ENCODE assay signal across 9 cellular contexts in genomic region chr14:45249847-45250575, GRCh38. TPM values are rescaled to one million over a fixed set of nuclear protein-coding genes. Genes with fewer than 3 reads are reported as not detected.
A peak's percentile ranks its signal among the peaks of the same experiment; 100 is the strongest.
DNase-seq lines count a peak whose midpoint lies in the region; FAIRE-seq and TF ChIP-seq lines count a peak whose summit lies in the region.
"Had no signal": no experiment of that assay in that cellular context is flagged by ENCODE, and none has a peak within 500 bp of the region (broad histone marks: within the 10 kb centered on the region; RNA-seq: fewer than 3 reads in every experiment).

No MANE protein-coding gene starts in this region.

- no peak for FAIRE-seq in endothelial cell of umbilical vein (lab: Jason Lieb, UNC)
- FAIRE-seq: TTC549 had no signal

- H3K4me2 ChIP-seq in OCI-LY3 (ENCODE audit: low read length) = peak overlapping the region; percentile 31
- peak overlapping the region; percentile 56 for H3K4me2 ChIP-seq in endothelial cell of umbilical vein (ENCODE audit: insufficient read depth, low read length)

- 0 out of 2 replicates have a peak overlapping the region, but pooled peaks have one; percentile 7 for H3K4me3 ChIP-seq in OCI-LY3 (ENCODE audit: low read length)
- peak overlapping the region in 1 of 3 experiments; percentile 13 for H3K4me3 ChIP-seq in endothelial cell of umbilical vein (replicated peaks in 1 of 3; ENCODE audit: insufficient read depth in 1 of 3, low read depth in 1 of 3, low read length in 3 of 3)
- H3K4me3 ChIP-seq in dorsolateral prefrontal cortex = peak overlapping the region in 17 of 59 donors; percentile 0 to 31 (median 12)

- H3K27ac ChIP-seq in OCI-LY3 (ENCODE audit: low read length) (peak overlapping the region; percentile 5; the same call in 1 of the 2 replicates), endothelial cell of umbilical vein (ENCODE audit: insufficient read depth, low read depth, low read length) (no peak overlapping the region), dorsolateral prefrontal cortex (peak overlapping the region in 21 of 59 donors; percentile 2 to 65 (median 26))

- BruUV-seq in endothelial cell of umbilical vein (replicated peaks; lab: Mats Ljungman, UMichigan) = no TSS peak

- peak; percentile 53 for DNase-seq in GM04504 (ENCODE audit: low read depth)
- peak; percentile 92 for DNase-seq in H4 (ENCODE audit: low spot score)
- DNase-seq in endothelial cell of umbilical vein (ENCODE audit: low read depth, low spot score) = peak; percentile 75
- DNase-seq in putamen (ENCODE audit: low spot score) = peak; percentile 29
- no peak for DNase-seq in effector CD4-positive, alpha-beta T cell
- no peak for DNase-seq in dorsolateral prefrontal cortex
- DNase-seq in activated CD4-positive, alpha-beta T cell treated with anti-CD3 and anti-CD28 coated beads for 48 hours = no peak

- CTCF ChIA-PET in endothelial cell of umbilical vein (lab: Charles Lee) = interaction anchor here (0.7 to 1.3 kb wide), 3 partner anchors 19 to 217 kb away, joined by 3 to 4 read pairs (median 4); no protein-coding TSS in a partner anchor

- H3K9me3 ChIP-seq in OCI-LY3 (ENCODE audit: insufficient read depth, low read length) = no peaks in the 10 kb centered on the region
- no peaks in the 10 kb centered on the region for H3K9me3 ChIP-seq in endothelial cell of umbilical vein (replicated peaks; ENCODE audit: control insufficient read depth, insufficient read depth, low read length)

- H3K79me2 ChIP-seq in OCI-LY3 (ENCODE audit: low read length) (peaks cover 93% of the 10 kb centered on the region), endothelial cell of umbilical vein (ENCODE audit: control insufficient read depth, insufficient read depth, low read length) (peaks cover 79% of the 10 kb centered on the region)

- no peak overlapping the region for H3K9ac ChIP-seq in OCI-LY3 (ENCODE audit: low read length)
- H3K9ac ChIP-seq in endothelial cell of umbilical vein (replicated peaks; ENCODE audit: extremely low read depth, insufficient read depth, low read length) = no peak overlapping the region

- peaks cover 65% of the 10 kb centered on the region for H4K20me1 ChIP-seq in OCI-LY3 (ENCODE audit: insufficient read depth, low read length)
- no peaks in the 10 kb centered on the region for H4K20me1 ChIP-seq in endothelial cell of umbilical vein (replicated peaks; ENCODE audit: control insufficient read depth, extremely low read depth, insufficient read depth, low read length)

- H3K9me1 ChIP-seq in endothelial cell of umbilical vein (replicated peaks; ENCODE audit: control insufficient read depth, extremely low read depth, insufficient read depth, low read length) = no peaks in the 10 kb centered on the region

- TF ChIP-seq POLR2A in endothelial cell of umbilical vein (IDR thresholded peaks at IDR 0.05; ENCODE audit: low read depth, low read length) = no peak

- dilution Hi-C loops in endothelial cell of umbilical vein (cut with MboI; ENCODE audit: extremely low pct_ligation_motif_present, low sequenced_read_pairs) = no loop called here

- TF ChIP-seq CTCF in OCI-LY3 (IDR thresholded peaks at IDR 0.05; ENCODE audit: low read depth, low read length) (no peak), endothelial cell of umbilical vein (IDR thresholded peaks at IDR 0.05; ENCODE audit: extremely low read depth in 1 of 2, insufficient read depth in 1 of 2, low read depth in 1 of 2, low read length in 2 of 2) (no peak), dorsolateral prefrontal cortex (IDR thresholded peaks at IDR 0.05 in 54 of 56, conservative IDR thresholded peaks at IDR 0.05 in 2 of 56; ENCODE audit: low read depth in 1 of 56, partially characterized antibody in 56 of 56) (no peak)

- intact Hi-C loops in endothelial cell of umbilical vein (cut with micrococcal nuclease) = loop anchor here (5.0 kb wide), 2 partner anchors 68 to 338 kb away; no protein-coding TSS in a partner anchor
- intact Hi-C loops in dorsolateral prefrontal cortex (cut with DNase I) = loop anchor here (5.0 to 10.0 kb wide), 3 partner anchors 115 to 343 kb away; partner anchors contain the start of genes FANCM (in 1 of the 2) and FKBP3 (in 1 of the 2)

- H3K36me3 ChIP-seq in OCI-LY3 (replicated peaks; ENCODE audit: low read depth, low read length) (peaks cover 27% of the 10 kb centered on the region), endothelial cell of umbilical vein (ENCODE audit: control insufficient read depth in 2 of 2, extremely low read depth in 1 of 2, insufficient read depth in 2 of 2, low read length in 2 of 2) (no peaks in the 10 kb centered on the region)

- H3K27me3 ChIP-seq in OCI-LY3 (ENCODE audit: low read depth, low read length) (no peaks in the 10 kb centered on the region), endothelial cell of umbilical vein (ENCODE audit: control insufficient read depth in 2 of 2, insufficient read depth in 2 of 2, low read length in 2 of 2) (no peaks in the 10 kb centered on the region), dorsolateral prefrontal cortex (no peaks in the 10 kb centered on the region)

- H3K4me1 ChIP-seq in OCI-LY3 (ENCODE audit: low read length) (peaks cover 35% of the 10 kb centered on the region), endothelial cell of umbilical vein (ENCODE audit: control insufficient read depth, extremely low read depth, insufficient read depth, low read length) (peaks cover 15% of the 10 kb centered on the region)

- POLR2A ChIA-PET in endothelial cell of umbilical vein (lab: Charles Lee) = no interaction called here

- H2AFZ ChIP-seq in OCI-LY3 (ENCODE audit: low read depth, low read length) (no peak overlapping the region), endothelial cell of umbilical vein (ENCODE audit: low read depth, low read length) (no peak overlapping the region)

TF ChIP-seq in endothelial cell of umbilical vein, 7 proteins besides CTCF, POLR2A, EP300 and RAD21:
- TF ChIP-seq GATA2 (IDR thresholded peaks at IDR 0.05; ENCODE audit: insufficient read depth, insufficient read length, low read depth, low read length) (no peak), POLR2AphosphoS5 (IDR thresholded peaks at IDR 0.05; ENCODE audit: insufficient read depth, low read depth, low read length) (no peak), EZH2 (IDR thresholded peaks at IDR 0.05; ENCODE audit: borderline replicate concordance, low read depth, low read length, severe bottlenecking) (no peak), MYC (IDR thresholded peaks at IDR 0.05; ENCODE audit: low read depth, low read length) (no peak), MAX (IDR thresholded peaks at IDR 0.05; ENCODE audit: insufficient read depth, insufficient read length) (no peak), JUN (IDR thresholded peaks at IDR 0.05; ENCODE audit: borderline replicate concordance, insufficient read depth, insufficient read length, low read depth) (no peak), FOS (IDR thresholded peaks at IDR 0.05; ENCODE audit: borderline replicate concordance, insufficient read depth, low read length) (no peak)

RNA-seq across cellular contexts. Expression of gene MIS18BP1, which starts 3.0 kb away (rescaled TPM):
- 7.3 and 15.8 TPM in 2 replicates for total RNA-seq in H4 (2014; rRNA removed; shearing (Covaris generic))
- total RNA-seq in endothelial cell of umbilical vein = 41.1 and 43.3 TPM in 2 replicates
- 5.9 and 8.9 TPM in 2 replicates for polyA plus RNA-seq in endothelial cell of umbilical vein
- polyA plus RNA-seq in endothelial cell of umbilical vein (2011; cell fraction: cytosol; rRNA removed) = 13.9 and 15.1 TPM in 2 replicates
- polyA plus RNA-seq in endothelial cell of umbilical vein (2011; cell fraction: nucleus; rRNA removed) = 35.7 and 41.5 TPM in 2 replicates
- polyA plus RNA-seq in endothelial cell of umbilical vein (2012) = 19.6 and 25.0 TPM in 2 replicates
- polyA minus RNA-seq in endothelial cell of umbilical vein = 9.0 and 9.4 TPM in 2 replicates
- polyA minus RNA-seq in endothelial cell of umbilical vein (2011; cell fraction: cytosol; rRNA and poly(A)+ RNA removed) = 34.0 TPM
- polyA minus RNA-seq in endothelial cell of umbilical vein (2011; cell fraction: nucleus; rRNA and poly(A)+ RNA removed) = 38.1 and 39.3 TPM in 2 replicates
- total RNA-seq in dorsolateral prefrontal cortex = 10 to 100 TPM in 108 of 120 experiments, 1 to 10 TPM in 12; 5.1 to 26.8 (median 15.0) TPM

Comparison
In these comparisons a context has a peak if more than half of its experiments do, and no peak if none do; other contexts are left out.
1. DNase-seq: peak in GM04504 (single experiment), H4 (single experiment), endothelial cell of umbilical vein (single experiment) and putamen (single experiment); none in effector CD4-positive, alpha-beta T cell (single experiment), dorsolateral prefrontal cortex (0 of 10) and activated CD4-positive, alpha-beta T cell treated with anti-CD3 and anti-CD28 coated beads for 48 hours (single experiment).